1 cellular context compared by ENCODE assay signal in genomic region chr17:488993-489757, GRCh38.
TF ChIP-seq lines count a peak whose summit lies in the region.

No MANE protein-coding gene starts in this region.

TF ChIP-seq in HepG2, 621 proteins besides CTCF, POLR2A, EP300 and RAD21 (continued from another document and continues in another):
- TF ChIP-seq RNF219 (CRISPR knock-in tag; IDR thresholded peaks at IDR 0.05) (no peak), ZBTB37 (CRISPR knock-in tag; IDR thresholded peaks at IDR 0.05) (no peak), ZNF614 (CRISPR knock-in tag; IDR thresholded peaks at IDR 0.05; ENCODE audit: borderline replicate concordance) (peak; percentile 71; the same call in 1 of the 2 replicates), ZBTB42 (CRISPR knock-in tag; IDR thresholded peaks at IDR 0.05) (0 out of 2 replicates have a peak, but pooled peaks have one; percentile 68), ZNF354B (CRISPR knock-in tag; IDR thresholded peaks at IDR 0.05) (no peak), ZNF329 (CRISPR knock-in tag; IDR thresholded peaks at IDR 0.05; ENCODE audit: low read depth) (no peak), SOX5 (CRISPR knock-in tag; IDR thresholded peaks at IDR 0.05; ENCODE audit: borderline replicate concordance) (peak; percentile 37; the same call in 1 of the 2 replicates), ZMYM4 (CRISPR knock-in tag; IDR thresholded peaks at IDR 0.05) (no peak), KAT2B (IDR thresholded peaks at IDR 0.05; ENCODE audit: borderline replicate concordance, low read depth, low read length) (no peak), TARDBP (CRISPR knock-in tag; IDR thresholded peaks at IDR 0.05) (no peak), KLF13 (CRISPR knock-in tag; IDR thresholded peaks at IDR 0.05) (no peak), CENPX (CRISPR knock-in tag; IDR thresholded peaks at IDR 0.05) (no peak), ZNF839 (CRISPR knock-in tag; IDR thresholded peaks at IDR 0.05; ENCODE audit: borderline replicate concordance) (no peak), MTA1 (CRISPR knock-in tag; IDR thresholded peaks at IDR 0.05; ENCODE audit: borderline replicate concordance) (peak; percentile 56), ZNF775 (CRISPR knock-in tag; IDR thresholded peaks at IDR 0.05; ENCODE audit: borderline replicate concordance) (no peak), ZNF609 (CRISPR knock-in tag; IDR thresholded peaks at IDR 0.05; ENCODE audit: borderline replicate concordance) (no peak), ZBTB49 (CRISPR knock-in tag; IDR thresholded peaks at IDR 0.05; ENCODE audit: borderline replicate concordance) (peak; percentile 46; the same call in 1 of the 2 replicates), ZNF503 (CRISPR knock-in tag; IDR thresholded peaks at IDR 0.05) (no peak), NFRKB (IDR thresholded peaks at IDR 0.05) (no peak), ZFY (CRISPR knock-in tag; IDR thresholded peaks at IDR 0.05) (peak; percentile 82), ZBTB10 (CRISPR knock-in tag; IDR thresholded peaks at IDR 0.05; ENCODE audit: borderline replicate concordance) (no peak), RBM39 (IDR thresholded peaks at IDR 0.05; ENCODE audit: low read depth, low read length, poor library complexity, severe bottlenecking) (peak; percentile 50), ZNF362 (CRISPR knock-in tag; IDR thresholded peaks at IDR 0.05; ENCODE audit: borderline replicate concordance) (no peak), ZNF567 (CRISPR knock-in tag; IDR thresholded peaks at IDR 0.05; ENCODE audit: borderline replicate concordance) (no peak), TEF (CRISPR knock-in tag; IDR thresholded peaks at IDR 0.05) (no peak), STAT6 (CRISPR knock-in tag; IDR thresholded peaks at IDR 0.05; ENCODE audit: borderline replicate concordance) (no peak), SIN3A (IDR thresholded peaks at IDR 0.05; ENCODE audit: borderline replicate concordance, low read depth, low read length) (no peak), ZNF782 (CRISPR knock-in tag; IDR thresholded peaks at IDR 0.05; ENCODE audit: borderline replicate concordance) (no peak), ARNTL (CRISPR knock-in tag; IDR thresholded peaks at IDR 0.05) (peak; percentile 43; the same call in 1 of the 2 replicates), U2AF1 (optimal IDR thresholded peaks at IDR 0.05; ENCODE audit: low read depth, low read length) (no peak), ZBTB38 (CRISPR knock-in tag; IDR thresholded peaks at IDR 0.05) (peak; percentile 84), ZNF564 (CRISPR knock-in tag; IDR thresholded peaks at IDR 0.05) (peak; percentile 87), FOXM1 (CRISPR knock-in tag; IDR thresholded peaks at IDR 0.05) (no peak), GTF3A (CRISPR knock-in tag; conservative IDR thresholded peaks at IDR 0.05) (no peak), NFIC (IDR thresholded peaks at IDR 0.05; ENCODE audit: low read length) (no peak)
